In the genomic region with DNA sequence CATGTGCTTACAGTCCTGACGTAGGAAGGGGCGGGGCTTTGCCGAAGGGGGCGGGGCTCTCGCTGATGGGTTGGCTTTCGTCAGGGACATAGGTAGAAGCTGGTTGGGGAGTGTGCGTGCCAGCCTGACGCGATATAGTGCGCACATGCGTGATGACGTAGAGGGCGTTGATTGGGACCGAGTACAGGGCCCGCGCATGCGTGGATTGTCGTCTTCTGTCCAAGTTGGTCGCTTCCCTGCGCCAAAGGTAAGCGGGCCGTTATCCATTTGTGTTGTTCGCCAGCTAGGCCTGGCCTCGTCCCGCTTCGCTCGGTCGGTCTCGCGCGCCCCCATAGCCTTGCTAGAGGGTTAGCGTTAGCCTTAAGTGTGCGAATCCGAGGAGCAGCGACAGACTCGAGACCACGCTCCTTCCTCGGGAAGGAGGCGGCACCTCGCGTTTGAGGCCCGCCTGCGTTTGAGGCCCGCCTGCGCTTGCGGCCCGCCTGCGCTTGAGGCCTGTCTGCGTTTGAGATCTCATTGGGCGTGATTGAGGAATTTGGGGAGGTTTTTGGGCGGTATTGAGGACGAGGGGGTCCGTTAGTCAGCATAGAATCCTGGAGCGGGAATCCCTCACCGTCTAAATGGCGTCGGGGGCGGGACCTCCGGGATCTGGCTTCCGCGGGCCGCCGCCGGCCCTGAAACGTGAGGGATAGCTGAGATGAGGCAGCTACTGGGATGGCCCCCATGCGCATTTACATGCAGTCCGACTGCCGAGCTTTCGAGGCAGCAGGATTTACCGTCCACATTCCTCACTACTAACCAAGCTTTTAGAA, we compare ENCODE assay signal across 8 cellular contexts. TPM values are rescaled to one million over a fixed set of nuclear protein-coding genes. Genes with fewer than 3 reads are reported as not detected.
A peak's percentile ranks its signal among the peaks of the same experiment; 100 is the strongest.
DNase-seq lines count a peak whose midpoint lies in the region; ATAC-seq, FAIRE-seq and TF ChIP-seq lines count a peak whose summit lies in the region.

A gene (plus strand): TSS at position 197 of the 812 bp plus-strand sequence. CDS start 710 bp downstream, outside the sequence.

- peak within 1 kb of the TSS; percentile 80 for H3K4ac ChIP-seq in H1 (replicated peaks; ENCODE audit: insufficient read length, low read depth, low read length)
- peak within 1 kb of the TSS; percentile 66 to 71 for H3K4ac ChIP-seq in mesenchymal stem cell (ENCODE audit: low read depth in 1 of 2, low read length in 2 of 2)

- DNase-seq in COLO668 (lab: John Stamatoyannopoulos, UW; ENCODE audit: unreplicated experiment) (peak; percentile 99), HTR-8/SVneo (ENCODE audit: insufficient read length, low spot score) (peak; percentile 100), NOMO-1 treated with dmso at 0.1 percent for 144 hours (lab: John Stamatoyannopoulos, UW; ENCODE audit: unreplicated experiment) (peak; percentile 99), H1 (ENCODE audit: low read depth in 1 of 2, low spot score in 2 of 2) (peak; percentile 100), mesenchymal stem cell (peak; percentile 99)
- peak; percentile 99 to 100 (median 100) for DNase-seq in activated CD8-positive, alpha-beta memory T cell treated with anti-CD3 and anti-CD28 coated beads for 48 hours (ENCODE audit: low read depth in 2 of 3, low spot score in 2 of 3)
- peak; percentile 99 for DNase-seq in stimulated activated CD8-positive, alpha-beta memory T cell treated with anti-CD3 and anti-CD28 coated beads, Interleukin-12 subunit alpha, Interleukin-12 subunit beta, amount 100 ng/mL, for 4 hours (ENCODE audit: low read depth)

- CTCF ChIA-PET in H1 (lab: Charles Lee; ENCODE audit: partially characterized antibody), result interaction anchor here (1.6 kb wide), 1 partner anchor 46 kb away, joined by 5 read pairs; no protein-coding TSS in a partner anchor

- H2BK120ac ChIP-seq in H1 (replicated peaks; ENCODE audit: low read depth, low read length) (no peak within 1 kb of the TSS), mesenchymal stem cell (ENCODE audit: low read depth, low read length) (no peak within 1 kb of the TSS)

- peak within 1 kb of the TSS; percentile 98 for H4K5ac ChIP-seq in H1 (ENCODE audit: insufficient read length, low read depth, low read length)

- H3K9ac ChIP-seq in H1 (replicated peaks in 1 of 4; ENCODE audit: extremely low read depth in 1 of 4, low read depth in 3 of 4, low read length in 3 of 4) (peak within 1 kb of the TSS; percentile 91 to 100 (median 98)), mesenchymal stem cell (ENCODE audit: low read length) (peak within 1 kb of the TSS; percentile 94)

- H2BK20ac ChIP-seq in H1 (ENCODE audit: low read length), result no peak within 1 kb of the TSS

- peak within 1 kb of the TSS; percentile 99 for H2BK5ac ChIP-seq in H1 (ENCODE audit: low read depth, low read length)
- peak within 1 kb of the TSS; percentile 68 for H2BK5ac ChIP-seq in mesenchymal stem cell (ENCODE audit: low read depth, low read length, poor library complexity, severe bottlenecking)

- peak within 1 kb of the TSS; percentile 98 for H3K27ac ChIP-seq in H1 (ENCODE audit: low read depth, low read length)
- H3K27ac ChIP-seq in mesenchymal stem cell (ENCODE audit: low read length, poor library complexity, severe bottlenecking), result peak within 1 kb of the TSS; percentile 87

- H4K20me1 ChIP-seq in H1 (replicated peaks in 1 of 2; ENCODE audit: control insufficient read depth in 1 of 2, insufficient read depth in 2 of 2, low read length in 2 of 2), result peaks cover 0 to 4% of the 10 kb centered on the region in 2 experiments

- H3K56ac ChIP-seq in H1 (replicated peaks; ENCODE audit: insufficient read length, low read depth, low read length), result peak within 1 kb of the TSS; percentile 88

- H3K79me2 ChIP-seq in H1 (ENCODE audit: control insufficient read depth in 1 of 2, insufficient read depth in 2 of 2, low read length in 2 of 2), result peaks cover 6 to 55% of the 10 kb centered on the region in 2 experiments

- H4K8ac ChIP-seq in H1 (ENCODE audit: extremely low read depth, insufficient read depth, low read length) (peak within 1 kb of the TSS; percentile 99; the same call in 1 of the 2 replicates), mesenchymal stem cell (ENCODE audit: low read length) (peak within 1 kb of the TSS; percentile 97)

- FAIRE-seq in HTR-8/SVneo (lab: Jason Lieb, UNC) (peak; percentile 98), H1 (lab: Jason Lieb, UNC) (peak; percentile 70)

- POLR2A ChIA-PET in H1 (lab: Charles Lee; ENCODE audit: partially characterized antibody), result interaction anchor here (0.6 to 12.0 kb wide), 42 partner anchors 9 to 1167 kb away, joined by 3 to 157 read pairs (median 4); a partner anchor contains a TSS

- peak within 1 kb of the TSS; percentile 78 to 98 (median 96) for H3K4me3 ChIP-seq in H1 (ENCODE audit: extremely low read depth in 1 of 4, insufficient read depth in 2 of 4, low read depth in 3 of 4, low read length in 4 of 4)
- peak within 1 kb of the TSS; percentile 82 to 94 for H3K4me3 ChIP-seq in mesenchymal stem cell (ENCODE audit: insufficient read depth in 1 of 2, low read depth in 1 of 2, low read length in 2 of 2)

- no peak within 1 kb of the TSS for H2BK15ac ChIP-seq in H1 (ENCODE audit: low read length)
- peak within 1 kb of the TSS; percentile 34 for H2BK15ac ChIP-seq in mesenchymal stem cell (ENCODE audit: low read depth, poor library complexity, severe bottlenecking)

- WGBS in H1 (ENCODE audit: extremely low coverage in 1 of 2, insufficient coverage in 1 of 2, insufficient read length in 1 of 2, insufficient replicate concordance in 2 of 2, low coverage in 1 of 2, low lambda C conversion rate in 2 of 2, missing lambda C conversion rate in 1 of 2), 2 experiments, result 1% methylated on average over 60 of the region's 70 CpGs; no CpG with 5 or more reads in 1 of the 2 experiments
- WGBS in mesenchymal stem cell, result under 1% methylated on average over 67 of the region's 70 CpGs

- H2BK12ac ChIP-seq in H1 (ENCODE audit: low read depth, low read length) (peak within 1 kb of the TSS; percentile 90; the same call in 1 of the 2 replicates), mesenchymal stem cell (ENCODE audit: low read length in 2 of 2) (peak within 1 kb of the TSS; percentile 7 to 29)

- H3K4me1 ChIP-seq in H1 (replicated peaks in 1 of 4; ENCODE audit: control insufficient read depth in 3 of 4, insufficient read depth in 4 of 4, low read length in 3 of 4), result peaks cover 0 to 11% (median 4%) of the 10 kb centered on the region in 4 experiments; a peak in 5 of 7 replicates
- H3K4me1 ChIP-seq in mesenchymal stem cell (ENCODE audit: control insufficient read depth, insufficient read depth, low read depth, low read length), result peaks cover 3% of the 10 kb centered on the region

- no peaks in the 10 kb centered on the region for H3K27me3 ChIP-seq in H1 (replicated peaks in 1 of 4; ENCODE audit: control insufficient read depth in 3 of 4, extremely low read depth in 1 of 4, insufficient read depth in 3 of 4, low read length in 3 of 4)
- H3K27me3 ChIP-seq in mesenchymal stem cell (ENCODE audit: control insufficient read depth in 1 of 2, insufficient read depth in 1 of 2, low read length in 2 of 2), result no peaks in the 10 kb centered on the region

- peaks cover 6% of the 10 kb centered on the region for H3K23me2 ChIP-seq in H1 (ENCODE audit: low read depth, low read length)

- TF ChIP-seq RAD21 in H1 (IDR thresholded peaks at IDR 0.05 in 1 of 2, conservative IDR thresholded peaks at IDR 0.05 in 1 of 2; ENCODE audit: low read depth in 2 of 2, low read length in 2 of 2), result no peak

- no peak for TF ChIP-seq CTCF in H1 (IDR thresholded peaks at IDR 0.05; ENCODE audit: control extremely low read depth in 1 of 3, insufficient read depth in 1 of 3, low read depth in 1 of 3, low read length in 3 of 3)

- H2AK5ac ChIP-seq in H1 (ENCODE audit: low read depth, low read length), result peak within 1 kb of the TSS; percentile 54; the same call in 1 of the 2 replicates
- H2AK5ac ChIP-seq in mesenchymal stem cell (ENCODE audit: low read length, severe bottlenecking), result no peak within 1 kb of the TSS

- H3K23ac ChIP-seq in H1 (ENCODE audit: insufficient read length) (no peak within 1 kb of the TSS), mesenchymal stem cell (ENCODE audit: low read length in 2 of 2) (peak within 1 kb of the TSS in 1 of 2 experiments; percentile 54)

- peak within 1 kb of the TSS; percentile 91 to 96 for H3K4me2 ChIP-seq in H1 (ENCODE audit: insufficient read depth in 1 of 2, low read depth in 2 of 2, low read length in 2 of 2)
- H3K4me2 ChIP-seq in mesenchymal stem cell (ENCODE audit: low read length, poor library complexity, severe bottlenecking), result peak within 1 kb of the TSS; percentile 91

- peak; percentile 91 to 95 for TF ChIP-seq POLR2A in H1 (IDR thresholded peaks at IDR 0.05; ENCODE audit: control extremely low read depth in 1 of 2, low read depth in 2 of 2, low read length in 2 of 2)

- H3K14ac ChIP-seq in H1 (ENCODE audit: insufficient read length) (no peak within 1 kb of the TSS), mesenchymal stem cell (ENCODE audit: low read length in 2 of 2) (peak within 1 kb of the TSS in 1 of 2 experiments; percentile 100)

- peaks cover 8 to 33% (median 19%) of the 10 kb centered on the region in 4 experiments for H3K36me3 ChIP-seq in H1 (ENCODE audit: control insufficient read depth in 2 of 4, insufficient read depth in 4 of 4, low read length in 3 of 4)
- H3K36me3 ChIP-seq in mesenchymal stem cell (ENCODE audit: control insufficient read depth in 1 of 2, insufficient read depth in 2 of 2, low read depth in 1 of 2, low read length in 2 of 2), result peaks cover 27 to 36% of the 10 kb centered on the region in 2 experiments

- 0 out of 2 replicates have a peak within 1 kb of the TSS, but pooled peaks have one; percentile 27 for H2AFZ ChIP-seq in H1 (ENCODE audit: low read length)
- H2AFZ ChIP-seq in mesenchymal stem cell (ENCODE audit: low read depth, low read length), result peak within 1 kb of the TSS; percentile 84

- H4K91ac ChIP-seq in H1 (replicated peaks; ENCODE audit: insufficient read length, low read length) (peak within 1 kb of the TSS; percentile 94), mesenchymal stem cell (ENCODE audit: low read length) (peak within 1 kb of the TSS; percentile 91)

- H3K9me3 ChIP-seq in H1 (ENCODE audit: insufficient read depth in 2 of 2, low read depth in 1 of 2, low read length in 1 of 2) (no peaks in the 10 kb centered on the region), mesenchymal stem cell (ENCODE audit: control insufficient read depth, low read length) (no peaks in the 10 kb centered on the region)

- H3K79me1 ChIP-seq in H1 (ENCODE audit: low read depth, low read length) (peaks cover 4% of the 10 kb centered on the region), mesenchymal stem cell (replicated peaks; ENCODE audit: low read length, poor library complexity, severe bottlenecking) (peaks cover 5% of the 10 kb centered on the region)

- ATAC-seq in GM21360 (IDR thresholded peaks at IDR 0.05; ENCODE audit: unreplicated experiment), result peak; percentile 73

- H3K18ac ChIP-seq in H1 (ENCODE audit: extremely low read depth, low read length), result peak within 1 kb of the TSS; percentile 98
- H3K18ac ChIP-seq in mesenchymal stem cell (ENCODE audit: low read depth in 1 of 2, low read length in 2 of 2), result peak within 1 kb of the TSS; percentile 85 to 99

- TF ChIP-seq EP300 in H1 (IDR thresholded peaks at IDR 0.05; ENCODE audit: borderline replicate concordance in 1 of 2, low read depth in 2 of 2, low read length in 2 of 2), result 0 out of 3 replicates have a peak, but pooled peaks of 1 of the 2 experiments have one; percentile 7

RNA-seq across cellular contexts. Expression of the gene that starts here (rescaled TPM):
- total RNA-seq in H1 (2021; fragmentation: NEBNext Ultra II Directional; extraction: Animal tissue kit (Norgen Biotek cat#: 25700)), result 488 and 490 TPM in 2 replicates
- polyA plus RNA-seq in H1 (2011; rRNA removed), result 150 and 157 TPM in 2 replicates
- polyA plus RNA-seq in H1 (2011; cell fraction: cytosol; rRNA removed), result 241 TPM
- 150 TPM for polyA plus RNA-seq in H1 (2011; cell fraction: nucleus; rRNA removed)
- polyA plus RNA-seq in H1 (2012, experiment 1 of 2), result 499 to 810 TPM (median 507 TPM) in 4 replicates
- 178 TPM for polyA plus RNA-seq in H1 (2012, experiment 2 of 2)
- polyA plus RNA-seq in H1 (2013, experiment 1 of 2), result 330 TPM
- polyA plus RNA-seq in H1 (2013, experiment 2 of 2), result 315 TPM
- polyA minus RNA-seq in H1 (2011; rRNA and poly(A)+ RNA removed), result 161 and 200 TPM in 2 replicates
- 117 TPM for polyA minus RNA-seq in H1 (2011; cell fraction: cytosol; rRNA and poly(A)+ RNA removed)
- 55.9 TPM for polyA minus RNA-seq in H1 (2011; cell fraction: nucleus; rRNA and poly(A)+ RNA removed)
- 156 TPM for polyA plus RNA-seq in mesenchymal stem cell (2013, experiment 1 of 2)
- polyA plus RNA-seq in mesenchymal stem cell (2013, experiment 2 of 2), result 159 TPM

Comparison
In these comparisons a context has a peak if more than half of its experiments do, and no peak if none do; other contexts are left out.
1. Peak in every context shown above with its lines: DNase-seq, ATAC-seq, H3K4me3 ChIP-seq and H3K27ac ChIP-seq.